8 cellular contexts compared by ENCODE assay signal in the genomic region with DNA sequence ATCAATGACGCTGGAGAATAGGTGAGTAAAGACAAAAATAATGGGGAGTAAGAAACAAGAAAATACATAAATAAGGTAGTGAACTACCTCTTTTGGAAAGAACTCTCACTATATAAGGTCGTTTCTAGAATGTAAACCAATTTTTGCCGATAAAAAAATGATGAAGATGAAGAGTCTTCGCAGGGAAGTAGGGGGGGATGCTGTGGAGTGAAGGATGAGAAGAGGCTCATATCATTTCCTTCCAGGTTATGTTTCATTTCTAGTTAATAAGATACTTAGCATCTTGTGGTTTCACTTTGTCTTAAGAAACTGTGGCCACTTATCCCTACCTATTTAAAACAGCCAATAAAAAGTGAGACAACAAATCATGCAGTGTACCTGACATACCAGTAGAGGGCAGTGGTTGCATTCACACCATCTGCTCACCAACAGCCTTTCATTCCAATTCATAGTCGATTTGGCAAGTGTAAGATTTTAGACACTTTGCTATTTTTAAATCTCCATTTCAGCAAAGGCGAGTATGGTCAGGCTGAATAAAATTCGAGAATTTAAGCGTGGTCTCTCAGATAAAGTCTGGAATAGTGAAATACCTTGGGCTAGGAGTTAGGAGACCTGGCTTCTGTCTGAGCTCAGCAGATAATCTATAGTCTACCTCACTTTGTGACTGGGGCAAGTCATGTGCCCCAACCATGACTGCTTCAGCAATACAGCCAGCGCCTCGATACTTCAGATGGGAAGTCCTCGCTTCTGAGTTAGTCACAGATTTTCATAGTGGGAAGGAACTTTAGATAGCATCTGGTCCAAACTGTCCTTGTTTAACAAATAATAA. TPM values are rescaled to one million over a fixed set of nuclear protein-coding genes. Genes with fewer than 3 reads are reported as not detected.
DNase-seq lines count a peak whose midpoint lies in the region; ATAC-seq and TF ChIP-seq lines count a peak whose summit lies in the region.

No MANE protein-coding gene starts in this region.

- H3K36me3 ChIP-seq in Karpas-422 (ENCODE audit: insufficient read depth, low read length) (no peaks in the 10 kb centered on the region), RWPE2 (ENCODE audit: low read depth) (no peaks in the 10 kb centered on the region), smooth muscle cell (ENCODE audit: low read depth) (no peaks in the 10 kb centered on the region)

- H3K4me2 ChIP-seq in Karpas-422 (ENCODE audit: low read depth, low read length, poor library complexity, severe bottlenecking) (no peak overlapping the region), smooth muscle cell (no peak overlapping the region)

- no peak overlapping the region for H3K4me3 ChIP-seq in Karpas-422 (ENCODE audit: low read length)
- no peak overlapping the region for H3K4me3 ChIP-seq in RWPE2 (ENCODE audit: severe bottlenecking)
- no peak overlapping the region for H3K4me3 ChIP-seq in smooth muscle cell

- WGBS in smooth muscle cell (ENCODE audit: low lambda C conversion rate): 57% methylated on average over 11 of the region's 11 CpGs

- no peak overlapping the region for H3K9ac ChIP-seq in Karpas-422 (ENCODE audit: low read length)
- H3K9ac ChIP-seq in smooth muscle cell (ENCODE audit: low read depth): no peak overlapping the region

- H2AFZ ChIP-seq in Karpas-422 (ENCODE audit: low read length): no peak overlapping the region
- H2AFZ ChIP-seq in smooth muscle cell (ENCODE audit: low read depth): no peak overlapping the region

- peak; percentile 21 for DNase-seq in activated T-cell treated with anti-CD3 and anti-CD28 coated beads for 1 hour (ENCODE audit: low read depth)
- DNase-seq in activated T-cell treated with anti-CD3 and anti-CD28 coated beads for 4 hours: no peak
- peak; percentile 55 for DNase-seq in H4 (ENCODE audit: low spot score)
- DNase-seq in Karpas-422: peak; percentile 80
- no peak for DNase-seq in RWPE2 (ENCODE audit: low spot score)
- DNase-seq in astrocyte of the hippocampus (ENCODE audit: low read depth, low spot score): peak; percentile 79
- peak; percentile 14 to 63 for DNase-seq in hippocampal formation (lab: John Stamatoyannopoulos, UW)
- no peak for DNase-seq in smooth muscle cell (lab: John Stamatoyannopoulos, UW; ENCODE audit: unreplicated experiment)

- no peaks in the 10 kb centered on the region for H3K27me3 ChIP-seq in Karpas-422 (ENCODE audit: low read length)
- H3K27me3 ChIP-seq in RWPE2 (ENCODE audit: insufficient read depth, poor library complexity, severe bottlenecking): no peaks in the 10 kb centered on the region
- no peaks in the 10 kb centered on the region for H3K27me3 ChIP-seq in smooth muscle cell (ENCODE audit: low read depth)

- H3K4me1 ChIP-seq in Karpas-422 (ENCODE audit: low read length): peaks cover 3% of the 10 kb centered on the region
- peaks cover 24% of the 10 kb centered on the region for H3K4me1 ChIP-seq in RWPE2 (ENCODE audit: insufficient read depth, poor library complexity, severe bottlenecking)
- H3K4me1 ChIP-seq in smooth muscle cell (ENCODE audit: low read depth): no peaks in the 10 kb centered on the region

- H4K20me1 ChIP-seq in Karpas-422 (ENCODE audit: insufficient read depth, low read depth, low read length): no peaks in the 10 kb centered on the region
- peaks cover 6% of the 10 kb centered on the region for H4K20me1 ChIP-seq in smooth muscle cell (ENCODE audit: low read depth)

- no peaks in the 10 kb centered on the region for H3K9me2 ChIP-seq in Karpas-422 (replicated peaks; ENCODE audit: insufficient read depth, low read length)

- H3K27ac ChIP-seq in Karpas-422 (ENCODE audit: low read length) (no peak overlapping the region), RWPE2 (ENCODE audit: poor library complexity, severe bottlenecking) (no peak overlapping the region), smooth muscle cell (ENCODE audit: low read depth) (no peak overlapping the region)

- peak; percentile 65 for ATAC-seq in RWPE2 (ENCODE audit: low read depth)

- peak; percentile 100 for TF ChIP-seq CTCF in RWPE2 (IDR thresholded peaks at IDR 0.05; ENCODE audit: poor library complexity, severe bottlenecking)
- peak; percentile 87 for TF ChIP-seq CTCF in smooth muscle cell (IDR thresholded peaks at IDR 0.05; ENCODE audit: borderline replicate concordance, insufficient read depth, poor library complexity, severe bottlenecking)

- H3K9me3 ChIP-seq in Karpas-422 (ENCODE audit: low read length): no peaks in the 10 kb centered on the region
- H3K9me3 ChIP-seq in RWPE2 (ENCODE audit: severe bottlenecking): no peaks in the 10 kb centered on the region
- H3K9me3 ChIP-seq in smooth muscle cell (replicated peaks; ENCODE audit: low read depth): no peaks in the 10 kb centered on the region

- no peaks in the 10 kb centered on the region for H3F3A ChIP-seq in smooth muscle cell (ENCODE audit: low read depth)

- no peaks in the 10 kb centered on the region for H3K79me2 ChIP-seq in Karpas-422 (ENCODE audit: low read length)
- no peaks in the 10 kb centered on the region for H3K79me2 ChIP-seq in smooth muscle cell (ENCODE audit: low read depth)

RNA-seq across cellular contexts. Expression of gene ICE2, which starts 28.9 kb away (rescaled TPM):
- total RNA-seq in H4 (2014; rRNA removed; shearing (Covaris generic)): 17.2 and 24.3 TPM in 2 replicates
- 45.7 and 66.3 TPM in 2 replicates for total RNA-seq in Karpas-422 (2014; rRNA removed; shearing (Covaris generic); ENCODE audit: low replicate concordance)
- 17.3 and 30.7 TPM in 2 replicates for total RNA-seq in smooth muscle cell
- polyA plus RNA-seq in smooth muscle cell: 15.2 and 19.5 TPM in 2 replicates

Comparison
In these comparisons a context has a peak if more than half of its experiments do, and no peak if none do; other contexts are left out.
1. DNase-seq: peak in activated T-cell treated with anti-CD3 and anti-CD28 coated beads for 1 hour (single experiment), H4 (single experiment), Karpas-422 (single experiment), astrocyte of the hippocampus (single experiment) and hippocampal formation (2 of 2); none in activated T-cell treated with anti-CD3 and anti-CD28 coated beads for 4 hours (single experiment), RWPE2 (single experiment) and smooth muscle cell (single experiment).